In the genomic region with DNA sequence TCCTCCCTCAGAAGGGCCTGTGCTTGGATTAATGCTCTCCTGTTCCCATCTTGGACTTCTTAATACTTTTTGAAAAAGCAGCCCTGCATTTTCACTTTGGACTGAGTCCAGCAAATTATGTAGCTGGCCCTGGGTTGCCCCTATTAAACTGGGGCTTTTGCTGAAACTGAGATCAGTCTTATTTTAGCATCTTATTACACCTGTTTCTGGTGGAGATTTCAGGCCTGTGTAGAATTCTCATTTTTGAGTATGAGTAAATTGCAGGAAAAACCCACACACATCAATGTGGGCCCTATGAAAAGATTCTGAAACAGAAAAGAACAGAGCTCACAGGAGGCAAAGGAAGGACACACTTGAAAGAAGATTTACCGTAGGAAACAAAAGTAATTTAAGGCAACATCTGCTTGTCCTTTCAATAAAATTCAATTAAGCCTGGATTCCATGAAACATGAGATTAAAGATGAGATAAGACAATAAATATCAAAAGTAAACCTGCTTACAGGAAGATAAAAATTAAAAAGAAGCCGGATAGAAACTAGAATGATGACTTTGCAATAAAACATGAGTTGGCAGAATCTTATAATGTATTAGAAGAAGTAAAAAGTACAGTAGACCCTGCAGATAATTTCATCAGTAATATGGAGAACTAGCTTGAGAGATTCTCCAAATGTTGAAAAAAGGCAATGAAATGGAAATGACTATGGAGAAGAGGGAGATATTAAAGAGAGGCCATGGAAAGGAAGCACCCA, we compare ENCODE assay signal across 16 cellular contexts.
DNase-seq lines count a peak whose midpoint lies in the region; ATAC-seq lines count a peak whose summit lies in the region.
"Had no signal": no experiment of that assay in that cellular context is flagged by ENCODE, and none has a peak within 500 bp of the region (broad histone marks: within the 10 kb centered on the region; RNA-seq: fewer than 3 reads in every experiment).

No MANE protein-coding gene starts in this region.

- DNase-seq in NCI-H2171 treated with DMSO at 0.1 percent for 48 hours (lab: John Stamatoyannopoulos, UW) (peak; percentile 30), NCI-H2171 (lab: John Stamatoyannopoulos, UW) (no peak), T-helper 2 cell (no peak), DMS153 (lab: John Stamatoyannopoulos, UW) (no peak), cerebellar cortex (ENCODE audit: low spot score) (no peak)
- DNase-seq: 8988T; activated naive CD8-positive, alpha-beta T cell treated with anti-CD3 and anti-CD28 coated beads, Interleukin-2, amount 10 ng/mL, durations not matched to agents 7 days and 5 days; caudate nucleus; CD8-positive, alpha-beta T cell; H7; head of caudate nucleus; NCI-H2081 had no signal

- ATAC-seq in HG02571 (IDR thresholded peaks at IDR 0.05; ENCODE audit: unreplicated experiment) (peak; percentile 52), HG03442 (IDR thresholded peaks at IDR 0.05; ENCODE audit: unreplicated experiment) (peak; percentile 34), GM19455 (IDR thresholded peaks at IDR 0.05; ENCODE audit: unreplicated experiment) (no peak)
- ATAC-seq: CD8-positive, alpha-beta T cell; WTC11 had no signal
